Comparison of ENCODE assay signal across 23 cellular contexts in the genomic region with DNA sequence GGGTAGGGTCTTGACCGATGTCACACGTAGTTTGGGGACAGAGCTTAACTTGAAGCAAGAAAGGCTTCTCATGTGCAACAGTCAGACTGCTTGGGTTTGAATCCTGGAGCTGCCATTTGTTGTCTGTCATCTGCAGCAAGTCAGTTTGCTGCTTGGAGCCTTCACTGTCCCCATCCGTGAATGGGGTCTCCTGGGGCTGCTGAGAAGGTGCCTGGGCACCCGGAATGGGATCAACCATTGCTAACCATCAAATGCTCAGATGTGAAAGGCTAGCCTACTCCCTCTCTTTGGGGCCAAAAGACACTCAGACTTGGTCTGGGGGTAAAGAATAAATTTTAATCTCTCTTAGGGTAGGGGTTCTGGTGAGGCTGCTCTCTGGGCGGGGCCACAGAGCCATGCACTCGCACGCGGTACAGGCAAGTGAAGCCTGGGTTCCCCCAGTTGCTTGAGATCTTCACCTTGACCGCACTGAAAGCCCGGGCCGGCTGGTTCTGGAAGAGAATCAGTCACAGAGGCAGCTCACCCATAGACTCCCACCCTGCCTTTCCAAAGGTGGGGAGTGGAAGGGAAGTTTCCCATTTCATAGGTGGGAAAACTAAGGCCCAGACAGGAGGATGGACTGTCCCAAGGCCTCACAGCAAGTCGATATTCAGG. TPM values are rescaled to one million over a fixed set of nuclear protein-coding genes. Genes with fewer than 3 reads are reported as not detected.
"Had no signal": no experiment of that assay in that cellular context is flagged by ENCODE, and none has a peak within 500 bp of the region (broad histone marks: within the 10 kb centered on the region; RNA-seq: fewer than 3 reads in every experiment).

No MANE protein-coding gene starts in this region.

- ATAC-seq: gastrocnemius medialis, left lobe of liver had no signal

- H3K27me3 Mint-ChIP-seq: naive B cell had no signal

- H3K4me3 Mint-ChIP-seq: activated T-helper 1 cell treated with anti-CD3 and anti-CD28 coated beads, Interleukin-12 subunit alpha, Interleukin-12 subunit beta, Interleukin-2, Interleukin-4 antibody, amounts not matched to agents 30 ng/mL and 10 ng/mL and 1 ng/mL, durations not matched to agents 14 hours and 24 hours and 36 hours; type B pancreatic cell had no signal

- H3K9me3 ChIP-seq: gastrocnemius medialis, heart right ventricle, neutrophil had no signal

- H3K4me3 ChIP-seq: gastrocnemius medialis, heart right ventricle had no signal

- H3K36me3 Mint-ChIP-seq: naive B cell, type B pancreatic cell had no signal

- H3K9me3 Mint-ChIP-seq: activated T-helper 1 cell treated with anti-CD3 and anti-CD28 coated beads, Interleukin-12 subunit alpha, Interleukin-12 subunit beta, Interleukin-2, Interleukin-4 antibody, amounts not matched to agents 30 ng/mL and 10 ng/mL and 1 ng/mL, durations not matched to agents 14 hours and 24 hours and 36 hours; naive B cell; type B pancreatic cell had no signal

- DNase-seq: activated CD4-positive, alpha-beta T cell treated with anti-CD3 and anti-CD28 coated beads, Interleukin-2, amount 50 U/mL, for 1 hour; activated CD8-positive, alpha-beta memory T cell treated with anti-CD3 and anti-CD28 coated beads for 24 hours; activated naive CD4-positive, alpha-beta T cell treated with anti-CD3 and anti-CD28 coated beads, Interleukin-2, amount 50 U/mL, for 16 hours; amniotic stem cell; brain microvascular endothelial cell; erythroblast; gastrocnemius medialis; mammary epithelial cell; naive B cell; stimulated activated CD4-positive, alpha-beta T cell treated with anti-CD3 and anti-CD28 coated beads, Interleukin-15, amount 100 ng/mL, for 24 hours; stimulated activated CD4-positive, alpha-beta T cell treated with anti-CD3 and anti-CD28 coated beads, Interleukin-4, amount 100 ng/mL, for 24 hours; stimulated activated naive CD4-positive, alpha-beta T cell had no signal

- H3K36me3 ChIP-seq: brain microvascular endothelial cell, gastrocnemius medialis, heart right ventricle, neutrophil had no signal

- H3K4me1 ChIP-seq: gastrocnemius medialis, parathyroid adenoma had no signal

- H3K27ac ChIP-seq: brain microvascular endothelial cell, gastrocnemius medialis, neutrophil, parathyroid adenoma had no signal

- H3K27ac Mint-ChIP-seq: activated T-helper 1 cell treated with anti-CD3 and anti-CD28 coated beads, Interleukin-12 subunit alpha, Interleukin-12 subunit beta, Interleukin-2, Interleukin-4 antibody, amounts not matched to agents 30 ng/mL and 10 ng/mL and 1 ng/mL, durations not matched to agents 14 hours and 24 hours and 36 hours had no signal

- H3K27me3 ChIP-seq: brain microvascular endothelial cell, gastrocnemius medialis, heart right ventricle, neutrophil had no signal

RNA-seq across cellular contexts. Expression of gene SUN5, which starts 20.6 kb away (rescaled TPM):
- total RNA-seq: activated T-helper 1 cell treated with anti-CD3 and anti-CD28 coated beads, Interleukin-12 subunit alpha, Interleukin-12 subunit beta, Interleukin-2, Interleukin-4 antibody, amounts not matched to agents 30 ng/mL and 10 ng/mL and 1 ng/mL, durations not matched to agents 14 hours and 24 hours and 36 hours; cerebellum; gastrocnemius medialis; heart right ventricle; left lobe of liver; mammary epithelial cell; mononuclear cell; renal cortical epithelial cell; skeletal muscle tissue; subcutaneous adipose tissue had no signal

RNA-seq across cellular contexts. Expression of gene BPIFB2, which starts 23.9 kb away (rescaled TPM):
- total RNA-seq: activated T-helper 1 cell treated with anti-CD3 and anti-CD28 coated beads, Interleukin-12 subunit alpha, Interleukin-12 subunit beta, Interleukin-2, Interleukin-4 antibody, amounts not matched to agents 30 ng/mL and 10 ng/mL and 1 ng/mL, durations not matched to agents 14 hours and 24 hours and 36 hours; cerebellum; gastrocnemius medialis; heart right ventricle; mammary epithelial cell; mononuclear cell; renal cortical epithelial cell; skeletal muscle tissue; subcutaneous adipose tissue had no signal

RNA-seq across cellular contexts. Expression of gene BPIFB6, which starts 47.9 kb away (rescaled TPM):
- total RNA-seq: activated T-helper 1 cell treated with anti-CD3 and anti-CD28 coated beads, Interleukin-12 subunit alpha, Interleukin-12 subunit beta, Interleukin-2, Interleukin-4 antibody, amounts not matched to agents 30 ng/mL and 10 ng/mL and 1 ng/mL, durations not matched to agents 14 hours and 24 hours and 36 hours; cerebellum; gastrocnemius medialis; heart right ventricle; left lobe of liver; mammary epithelial cell; mononuclear cell; renal cortical epithelial cell; skeletal muscle tissue; subcutaneous adipose tissue had no signal
